In the genomic region with DNA sequence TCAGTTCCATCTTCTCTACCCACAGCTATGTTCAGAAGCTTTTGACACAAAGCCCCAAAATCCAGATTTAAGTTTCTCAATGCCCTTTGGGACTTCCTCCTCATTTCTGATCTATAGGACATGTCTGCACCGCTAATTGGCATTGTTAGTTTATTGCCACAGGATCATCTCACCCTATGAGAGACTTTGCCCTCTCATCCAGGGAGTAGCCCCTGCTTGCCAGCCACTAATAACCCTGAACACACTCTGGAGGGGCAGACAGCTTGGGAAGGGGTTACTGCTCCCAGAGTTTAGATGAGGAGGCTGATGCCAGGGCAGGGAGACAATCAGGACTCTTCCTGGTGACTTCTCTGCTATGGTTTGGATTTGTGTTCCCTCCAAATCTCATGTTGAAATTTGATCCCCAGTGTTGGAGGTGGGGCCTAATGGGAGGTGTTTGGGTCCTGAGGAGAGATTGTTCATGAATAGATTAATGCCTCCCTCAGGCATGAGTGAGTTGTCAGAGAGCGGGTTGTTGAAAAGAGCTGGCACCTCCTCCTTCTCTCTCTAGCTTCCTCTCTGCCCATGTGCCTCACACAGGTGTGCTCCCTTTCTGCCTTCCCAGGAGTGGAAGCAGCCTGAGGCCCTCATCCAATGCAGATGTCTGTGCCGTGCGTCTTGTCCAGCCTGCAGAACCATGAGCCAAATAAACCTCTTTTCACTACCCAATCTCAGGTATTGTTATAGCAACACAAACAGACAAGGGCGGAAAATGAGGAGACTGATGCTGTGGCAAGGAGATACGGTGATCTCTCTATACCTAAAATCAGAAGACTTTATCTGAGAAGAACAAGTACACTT, we compare ENCODE assay signal across 22 cellular contexts. TPM values are rescaled to one million over a fixed set of nuclear protein-coding genes. Genes with fewer than 3 reads are reported as not detected.
DNase-seq lines count a peak whose midpoint lies in the region; ATAC-seq and TF ChIP-seq lines count a peak whose summit lies in the region.
"Had no signal": no experiment of that assay in that cellular context is flagged by ENCODE, and none has a peak within 500 bp of the region (broad histone marks: within the 10 kb centered on the region; RNA-seq: fewer than 3 reads in every experiment).

No MANE protein-coding gene starts in this region.

- no peak overlapping the region for H3K27ac ChIP-seq in PC-3 (ENCODE audit: low read length)
- H3K27ac ChIP-seq in neural progenitor cell, result no peak overlapping the region
- H3K27ac ChIP-seq: SJSA1 had no signal

- H3K27me3 ChIP-seq in PC-3 (ENCODE audit: low read length), result no peaks in the 10 kb centered on the region
- H3K27me3 ChIP-seq in neural progenitor cell, result peaks cover 4% of the 10 kb centered on the region
- H3K27me3 ChIP-seq: SJSA1, suprapubic skin had no signal

- H3K4me1 Mint-ChIP-seq in glutamatergic neuron (ENCODE audit: low read depth, unreplicated experiment), result peaks cover 29% of the 10 kb centered on the region
- H3K4me1 Mint-ChIP-seq in stimulated activated memory B cell treated with anti-CD40 and anti-IgM and Interleukin-4, amounts not matched to agents 10 μg/mL and 1 μg/mL and 100 μg/mL, for 72 hours, result peaks cover 28% of the 10 kb centered on the region
- H3K4me1 Mint-ChIP-seq in neural progenitor cell, result peaks cover 28% of the 10 kb centered on the region

- BruUV-seq in PC-3 (replicated peaks; lab: Mats Ljungman, UMichigan), result no TSS peak

- no peak for TF ChIP-seq CTCF in PC-3 (conservative IDR thresholded peaks at IDR 0.05; ENCODE audit: low read depth, low read length)
- TF ChIP-seq CTCF in glutamatergic neuron (IDR thresholded peaks at IDR 0.05; ENCODE audit: partially characterized antibody, unreplicated experiment), result no peak
- TF ChIP-seq CTCF in neural progenitor cell (IDR thresholded peaks at IDR 0.05), result no peak

- ATAC-seq in PC-3 (no peak), HG02759 (IDR thresholded peaks at IDR 0.05; ENCODE audit: unreplicated experiment) (no peak)
- ATAC-seq in stimulated activated memory B cell treated with anti-CD40 and anti-IgM and Interleukin-4, amounts not matched to agents 10 μg/mL and 1 μg/mL and 100 μg/mL, for 72 hours, result no peak
- ATAC-seq: activated CD4-positive, CD25-positive, alpha-beta regulatory T cell treated with anti-CD3 and anti-CD28 coated beads, Interleukin-2, amount 50 U/mL, for 24 hours; activated T-helper 17 cell treated with anti-CD3 and anti-CD28 coated beads, Interleukin-2, amount 50 U/mL, for 72 hours; HCT116; natural killer cell treated with Interleukin-12 subunit alpha and Interleukin-12 subunit beta and Interleukin-15 and Interleukin-18, amount 100 ng/mL, for 72 hours; Panc1 had no signal

- POLR2A ChIA-PET in PC-3 (lab: Charles Lee; ENCODE audit: unreplicated experiment), result no interaction called here

- H2AFZ ChIP-seq in PC-3 (ENCODE audit: low read length) (no peak overlapping the region), neural progenitor cell (replicated peaks) (no peak overlapping the region)

- H3K36me3 ChIP-seq in PC-3 (ENCODE audit: low read depth, low read length) (no peaks in the 10 kb centered on the region), neural progenitor cell (no peaks in the 10 kb centered on the region)
- H3K36me3 ChIP-seq: suprapubic skin had no signal

- DNase-seq in NCI-H510A treated with DMSO at 0.1 percent for 48 hours (lab: John Stamatoyannopoulos, UW) (peak; percentile 16), NCI-H510A (lab: John Stamatoyannopoulos, UW) (no peak), PC-3 (peak; percentile 6), glutamatergic neuron (no peak), DMS53 treated with DMSO at 0.1 percent for 48 hours (lab: John Stamatoyannopoulos, UW; ENCODE audit: unreplicated experiment) (no peak), neural progenitor cell (ENCODE audit: low spot score) (no peak)
- DNase-seq: cortex of kidney; DMS79 treated with DMSO at 0.1 percent for 48 hours; kidney glomerular epithelial cell; NCI-H2029; stimulated activated CD4-positive, alpha-beta T cell treated with anti-CD3 and anti-CD28 coated beads, Interleukin-12 subunit alpha, Interleukin-12 subunit beta, amount 100 ng/mL, for 4 hours had no signal

- CTCF ChIA-PET in PC-3 (lab: Charles Lee), result no interaction called here

- H3K9me3 Mint-ChIP-seq in glutamatergic neuron (ENCODE audit: unreplicated experiment) (peaks cover 16% of the 10 kb centered on the region), neural progenitor cell (no peaks in the 10 kb centered on the region)
- H3K9me3 Mint-ChIP-seq in stimulated activated memory B cell treated with anti-CD40 and anti-IgM and Interleukin-4, amounts not matched to agents 10 μg/mL and 1 μg/mL and 100 μg/mL, for 72 hours, result no peaks in the 10 kb centered on the region
- H3K9me3 Mint-ChIP-seq: activated T-helper 17 cell treated with anti-CD3 and anti-CD28 coated beads, Interleukin-2, amount 50 U/mL, for 72 hours; brain; natural killer cell treated with Interleukin-12 subunit alpha and Interleukin-12 subunit beta and Interleukin-15 and Interleukin-18, amount 100 ng/mL, for 72 hours had no signal

- intact Hi-C loops in PC-3 (cut with micrococcal nuclease), result loop anchor here (10.0 kb wide), 1 partner anchor 88 kb away; a partner anchor contains a TSS

- H3K9me2 ChIP-seq in PC-3 (replicated peaks; ENCODE audit: low read length), result no peaks in the 10 kb centered on the region

- no peaks in the 10 kb centered on the region for H3K9me3 ChIP-seq in PC-3 (ENCODE audit: low read length)
- no peaks in the 10 kb centered on the region for H3K9me3 ChIP-seq in neural progenitor cell (ENCODE audit: low read depth)
- H3K9me3 ChIP-seq: SJSA1, suprapubic skin had no signal

- no peak overlapping the region for H3K4me2 ChIP-seq in PC-3 (ENCODE audit: low read length)
- no peak overlapping the region for H3K4me2 ChIP-seq in neural progenitor cell

- H3K36me3 Mint-ChIP-seq in glutamatergic neuron (ENCODE audit: unreplicated experiment), result peaks cover 6% of the 10 kb centered on the region
- H3K36me3 Mint-ChIP-seq in stimulated activated memory B cell treated with anti-CD40 and anti-IgM and Interleukin-4, amounts not matched to agents 10 μg/mL and 1 μg/mL and 100 μg/mL, for 72 hours, result no peaks in the 10 kb centered on the region
- H3K36me3 Mint-ChIP-seq in neural progenitor cell, result no peaks in the 10 kb centered on the region
- H3K36me3 Mint-ChIP-seq: brain; natural killer cell treated with Interleukin-12 subunit alpha and Interleukin-12 subunit beta and Interleukin-15 and Interleukin-18, amount 100 ng/mL, for 72 hours had no signal

- H3K9ac ChIP-seq in PC-3 (ENCODE audit: low read length), result no peak overlapping the region
- H3K9ac ChIP-seq in neural progenitor cell, result no peak overlapping the region

- H3K79me2 ChIP-seq in PC-3 (ENCODE audit: low read length), result peaks cover 14% of the 10 kb centered on the region
- peaks cover 9% of the 10 kb centered on the region for H3K79me2 ChIP-seq in neural progenitor cell (ENCODE audit: low read depth)

- H3K27me3 Mint-ChIP-seq in glutamatergic neuron (ENCODE audit: unreplicated experiment) (peaks cover 14% of the 10 kb centered on the region), neural progenitor cell (ENCODE audit: insufficient read depth, low read depth) (peaks cover 2% of the 10 kb centered on the region)
- no peaks in the 10 kb centered on the region for H3K27me3 Mint-ChIP-seq in stimulated activated memory B cell treated with anti-CD40 and anti-IgM and Interleukin-4, amounts not matched to agents 10 μg/mL and 1 μg/mL and 100 μg/mL, for 72 hours
- H3K27me3 Mint-ChIP-seq: activated T-helper 17 cell treated with anti-CD3 and anti-CD28 coated beads, Interleukin-2, amount 50 U/mL, for 72 hours had no signal

- no peaks in the 10 kb centered on the region for H3F3A ChIP-seq in PC-3 (ENCODE audit: low read length, unreplicated experiment)
- H3F3A ChIP-seq in neural progenitor cell (ENCODE audit: low read depth), result peaks cover 15% of the 10 kb centered on the region

- H3K4me3 ChIP-seq in PC-3 (ENCODE audit: low read length) (no peak overlapping the region), neural progenitor cell (no peak overlapping the region)
- H3K4me3 ChIP-seq: SJSA1, suprapubic skin had no signal

- H3K4me3 Mint-ChIP-seq in glutamatergic neuron (ENCODE audit: unreplicated experiment) (peak overlapping the region; percentile 70), neural progenitor cell (no peak overlapping the region)
- no peak overlapping the region for H3K4me3 Mint-ChIP-seq in stimulated activated memory B cell treated with anti-CD40 and anti-IgM and Interleukin-4, amounts not matched to agents 10 μg/mL and 1 μg/mL and 100 μg/mL, for 72 hours
- H3K4me3 Mint-ChIP-seq: activated T-helper 17 cell treated with anti-CD3 and anti-CD28 coated beads, Interleukin-2, amount 50 U/mL, for 72 hours; natural killer cell treated with Interleukin-12 subunit alpha and Interleukin-12 subunit beta and Interleukin-15 and Interleukin-18, amount 100 ng/mL, for 72 hours had no signal

- H3K27ac Mint-ChIP-seq in glutamatergic neuron (ENCODE audit: unreplicated experiment), result peak overlapping the region; percentile 66
- peak overlapping the region; percentile 38 for H3K27ac Mint-ChIP-seq in stimulated activated memory B cell treated with anti-CD40 and anti-IgM and Interleukin-4, amounts not matched to agents 10 μg/mL and 1 μg/mL and 100 μg/mL, for 72 hours
- no peak overlapping the region for H3K27ac Mint-ChIP-seq in neural progenitor cell
- H3K27ac Mint-ChIP-seq: activated T-helper 17 cell treated with anti-CD3 and anti-CD28 coated beads, Interleukin-2, amount 50 U/mL, for 72 hours; natural killer cell treated with Interleukin-12 subunit alpha and Interleukin-12 subunit beta and Interleukin-15 and Interleukin-18, amount 100 ng/mL, for 72 hours had no signal

- H3K4me1 ChIP-seq in PC-3 (ENCODE audit: insufficient read depth, low read length) (peaks cover 37% of the 10 kb centered on the region), neural progenitor cell (peaks cover 12% of the 10 kb centered on the region)

- H4K20me1 ChIP-seq in PC-3 (ENCODE audit: low read length), result 0 out of 2 replicates have a peak, but pooled peaks cover 4% of the 10 kb centered on the region
- H4K20me1 ChIP-seq in neural progenitor cell (ENCODE audit: low read depth), result no peaks in the 10 kb centered on the region

RNA-seq across cellular contexts. Expression of a gene that starts 3.6 kb away (rescaled TPM):
- total RNA-seq in PC-3 (2014; rRNA removed) (40.6 and 56.3 TPM in 2 replicates), glutamatergic neuron (ENCODE audit: unreplicated experiment) (330 TPM), neural progenitor cell (ENCODE audit: low replicate concordance) (67.1 and 97.4 TPM in 2 replicates)

RNA-seq across cellular contexts. Expression of a gene that starts 34.3 kb away (rescaled TPM):
- total RNA-seq in PC-3 (2014; rRNA removed), result 0.91 and 0.98 TPM in 2 replicates
- 2.9 TPM for total RNA-seq in glutamatergic neuron (ENCODE audit: unreplicated experiment)
- 3.5 and 7.0 TPM in 2 replicates for total RNA-seq in neural progenitor cell (ENCODE audit: low replicate concordance)
- total RNA-seq: activated T-helper 17 cell treated with anti-CD3 and anti-CD28 coated beads, Interleukin-2, amount 50 U/mL, for 72 hours; natural killer cell treated with Interleukin-12 subunit alpha and Interleukin-12 subunit beta and Interleukin-15 and Interleukin-18, amount 100 ng/mL, for 72 hours; SJSA1; T-helper 2 cell treated with Interferon-gamma antibody and Interleukin-4, amounts not matched to agents 100 ng/mL and 5 ng/mL, for 36 hours had no signal

Comparison
In these comparisons a context has a peak if more than half of its experiments do, and no peak if none do; other contexts are left out.
1. DNase-seq: peak in NCI-H510A treated with DMSO at 0.1 percent for 48 hours (single experiment) and PC-3 (single experiment); none in NCI-H510A (single experiment), glutamatergic neuron (single experiment), DMS53 treated with DMSO at 0.1 percent for 48 hours (single experiment) and neural progenitor cell (single experiment).